In the genomic region with DNA sequence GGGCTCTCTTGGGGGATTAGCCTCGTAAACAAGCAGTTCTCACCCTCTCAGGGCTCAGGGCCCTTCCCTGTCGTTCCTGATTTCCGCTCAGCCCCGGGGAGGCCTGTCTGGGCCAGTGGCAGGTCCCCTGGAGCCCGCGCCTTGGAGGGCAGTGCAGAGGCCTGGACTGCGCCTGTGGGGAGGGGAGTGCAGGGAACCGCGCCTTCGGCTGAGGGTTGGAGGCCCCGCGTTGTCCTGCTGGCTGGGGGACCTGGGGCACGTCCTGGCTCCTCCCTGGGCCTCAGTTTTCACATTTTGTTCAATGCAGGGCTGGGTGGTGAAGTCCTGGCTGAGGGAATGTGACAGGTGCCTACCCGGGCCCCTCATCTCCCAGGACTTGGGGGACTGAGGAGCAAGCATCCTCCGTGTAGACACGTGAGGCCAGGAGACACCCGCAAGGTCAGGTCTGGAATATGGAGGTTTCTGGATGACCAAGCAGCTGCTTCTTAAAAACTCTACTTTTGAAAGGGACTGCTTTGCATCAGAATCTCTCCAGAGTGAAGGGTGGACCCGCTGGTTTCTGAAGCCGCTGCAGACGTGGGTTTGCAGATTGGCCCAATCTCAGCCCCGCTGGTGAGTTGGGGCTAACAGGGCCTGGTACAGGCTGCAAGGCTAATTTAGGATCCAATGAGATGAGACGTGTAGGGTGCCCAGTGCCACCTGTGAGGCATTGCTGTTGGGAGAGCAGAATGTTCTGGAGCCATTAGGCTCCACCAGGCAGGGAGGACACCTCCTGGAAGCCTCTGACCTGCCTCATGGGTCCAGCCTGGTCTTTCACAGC, we compare ENCODE assay signal across 21 cellular contexts.
"Had no signal": no experiment of that assay in that cellular context is flagged by ENCODE, and none has a peak within 500 bp of the region (broad histone marks: within the 10 kb centered on the region; RNA-seq: fewer than 3 reads in every experiment).

No MANE protein-coding gene starts in this region.

- ATAC-seq: esophagus mucosa; gastrocnemius medialis; natural killer cell; stimulated activated naive CD8-positive, alpha-beta T cell treated with anti-CD3 and anti-CD28 coated beads, Interleukin-15, Interleukin-2, amounts not matched to agents 100 U/mL and 50 U/mL, for 24 hours had no signal

- H3K4me3 ChIP-seq: ascending aorta, breast epithelium, gastrocnemius medialis, tibial nerve had no signal

- H3K9ac ChIP-seq: parathyroid adenoma had no signal

- H3K4me1 Mint-ChIP-seq: activated naive CD4-positive, alpha-beta T cell treated with anti-CD3 and anti-CD28 coated beads, Interleukin-2, amount 10 ng/mL, durations not matched to agents 7 days and 5 days; natural killer cell had no signal

- DNase-seq: activated CD4-positive, alpha-beta T cell treated with anti-CD3 and anti-CD28 coated beads for 1 hour; activated CD8-positive, alpha-beta memory T cell treated with anti-CD3 and anti-CD28 coated beads for 24 hours; activated CD8-positive, alpha-beta memory T cell treated with anti-CD3 and anti-CD28 coated beads, Interleukin-2, amount 50 U/mL, for 48 hours; activated effector memory CD4-positive, alpha-beta T cell treated with Interleukin-2 at 50 U/mL for 16 hours; activated naive CD4-positive, alpha-beta T cell treated with anti-CD3 and anti-CD28 coated beads, Interleukin-2, amount 10 ng/mL, durations not matched to agents 7 days and 5 days; activated T-cell treated with anti-CD3 and anti-CD28 coated beads, Interleukin-2, amount 50 U/mL, for 48 hours; cerebellar nuclear complex; effector CD4-positive, alpha-beta T cell; gastrocnemius medialis; kidney glomerular epithelial cell; natural killer cell; retina; stimulated activated CD4-positive, alpha-beta T cell treated with anti-CD3 and anti-CD28 coated beads, Interleukin-2, amount 100 ng/mL, for 24 hours; stimulated activated naive CD8-positive, alpha-beta T cell treated with anti-CD3 and anti-CD28 coated beads, Interleukin-15, Interleukin-2, amounts not matched to agents 100 U/mL and 50 U/mL, for 24 hours; T-helper 2 cell had no signal

- H3K79me2 ChIP-seq: parathyroid adenoma had no signal

- H3K36me3 ChIP-seq: ascending aorta, breast epithelium, gastrocnemius medialis, tibial nerve had no signal

- H3K9me3 Mint-ChIP-seq: activated naive CD4-positive, alpha-beta T cell treated with anti-CD3 and anti-CD28 coated beads, Interleukin-2, amount 10 ng/mL, durations not matched to agents 7 days and 5 days; natural killer cell had no signal

- H3K36me3 Mint-ChIP-seq: activated naive CD4-positive, alpha-beta T cell treated with anti-CD3 and anti-CD28 coated beads, Interleukin-2, amount 10 ng/mL, durations not matched to agents 7 days and 5 days; natural killer cell had no signal

- H3K27me3 ChIP-seq: ascending aorta had no signal

- H3K27ac Mint-ChIP-seq: activated naive CD4-positive, alpha-beta T cell treated with anti-CD3 and anti-CD28 coated beads, Interleukin-2, amount 10 ng/mL, durations not matched to agents 7 days and 5 days; natural killer cell had no signal

- H2AFZ ChIP-seq: parathyroid adenoma had no signal

- H3K4me3 Mint-ChIP-seq: activated naive CD4-positive, alpha-beta T cell treated with anti-CD3 and anti-CD28 coated beads, Interleukin-2, amount 10 ng/mL, durations not matched to agents 7 days and 5 days; natural killer cell had no signal

- H3K4me1 ChIP-seq: ascending aorta, breast epithelium, gastrocnemius medialis, parathyroid adenoma had no signal

- H3K9me3 ChIP-seq: ascending aorta, breast epithelium, gastrocnemius medialis had no signal

- H3K27ac ChIP-seq: ascending aorta, breast epithelium, gastrocnemius medialis, parathyroid adenoma, tibial nerve, VCaP had no signal
